In the genomic region with DNA sequence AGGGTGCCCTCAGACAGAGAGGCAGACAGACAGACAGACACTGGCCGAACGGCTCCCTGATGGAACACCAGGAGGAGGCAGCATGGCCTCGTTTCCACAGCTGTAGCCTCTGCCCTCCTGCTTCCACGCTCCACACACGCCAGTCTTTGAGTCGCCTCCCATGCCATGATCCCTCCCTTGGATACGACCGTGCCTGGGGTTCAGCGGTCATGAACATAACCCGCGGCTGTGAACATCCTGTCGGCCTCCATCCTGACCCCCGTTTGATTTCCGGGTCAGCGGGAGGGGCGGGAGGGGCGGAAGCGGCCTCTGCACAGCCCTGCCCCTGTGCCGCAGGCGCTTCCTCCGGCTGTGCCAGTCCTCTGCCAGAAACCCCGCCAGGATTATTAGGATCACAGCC, we compare ENCODE assay signal across 11 cellular contexts. TPM values are rescaled to one million over a fixed set of nuclear protein-coding genes. Genes with fewer than 3 reads are reported as not detected.
A peak's percentile ranks its signal among the peaks of the same experiment; 100 is the strongest.
DNase-seq lines count a peak whose midpoint lies in the region; ATAC-seq and TF ChIP-seq lines count a peak whose summit lies in the region.
"Had no signal": no experiment of that assay in that cellular context is flagged by ENCODE, and none has a peak within 500 bp of the region (broad histone marks: within the 10 kb centered on the region; RNA-seq: fewer than 3 reads in every experiment).

No MANE protein-coding gene starts in this region.

- H3K27ac ChIP-seq in heart left ventricle (peak overlapping the region in 2 of 12 donors; percentile 15 to 38), SK-N-SH (ENCODE audit: low read depth in 2 of 2, low read length in 1 of 2) (no peak overlapping the region), tibial artery (no peak overlapping the region)

- TF ChIP-seq POLR2A in heart left ventricle (IDR thresholded peaks at IDR 0.05) = no peak

- H3K36me3 ChIP-seq in heart left ventricle (no peaks in the 10 kb centered on the region), SK-N-SH (replicated peaks in 1 of 2; ENCODE audit: control insufficient read depth in 1 of 2, insufficient read depth in 2 of 2, low read length in 1 of 2) (no peaks in the 10 kb centered on the region), tibial artery (peaks cover 0 to 3% (median 0%) of the 10 kb centered on the region in 3 donors)

- H3K4me3 ChIP-seq in heart left ventricle (peak overlapping the region in 3 of 12 donors; percentile 6 to 32 (median 16)), SK-N-SH (ENCODE audit: low read depth in 2 of 2, low read length in 1 of 2) (peak overlapping the region; percentile 29 to 45; a peak in 3 of 4 replicates), tibial artery (no peak overlapping the region)
- H3K4me3 ChIP-seq: lung had no signal

- no peak overlapping the region for H3K9ac ChIP-seq in SK-N-SH

- no peak for TF ChIP-seq RAD21 in SK-N-SH (IDR thresholded peaks at IDR 0.05; ENCODE audit: low read length)

- peak in 2 of 5 donors; percentile 27 to 37 for DNase-seq in heart left ventricle
- DNase-seq in cardiac septum (ENCODE audit: low spot score) = no peak
- DNase-seq in SK-N-SH = peak; percentile 50
- DNase-seq in germinal center (ENCODE audit: low spot score) = peak; percentile 19
- no peak for DNase-seq in stimulated activated naive B cell treated with anti-CD40 and anti-IgM and Interleukin-4, amounts not matched to agents 10 μg/mL and 1 μg/mL and 100 μg/mL, for 72 hours
- DNase-seq in NCI-H1436 treated with DMSO at 0.1 percent for 48 hours (lab: John Stamatoyannopoulos, UW) = no peak
- no peak for DNase-seq in activated gamma-delta T cell treated with Interleukin-2 at 50 U/mL for 16 hours
- DNase-seq in tibial artery = no peak
- DNase-seq: activated CD4-positive, alpha-beta T cell treated with anti-CD3 and anti-CD28 coated beads for 4 hours; NCI-H2029 treated with DMSO at 0.1 percent for 48 hours had no signal

- TF ChIP-seq CTCF in heart left ventricle (IDR thresholded peaks at IDR 0.05) (no peak), SK-N-SH (IDR thresholded peaks at IDR 0.05) (no peak), tibial artery (IDR thresholded peaks at IDR 0.05) (no peak)

- peak overlapping the region; percentile 70 for H3K4me2 ChIP-seq in SK-N-SH

- H3K4me1 ChIP-seq in heart left ventricle (peaks cover 0 to 6% (median 0%) of the 10 kb centered on the region in 12 donors), SK-N-SH (ENCODE audit: control insufficient read depth in 1 of 2, insufficient read depth in 2 of 2, low read depth in 1 of 2, low read length in 1 of 2) (peaks cover 0 to 2% of the 10 kb centered on the region in 2 experiments; a peak in 1 of 4 replicates), tibial artery (no peaks in the 10 kb centered on the region)

- intact Hi-C loops in heart left ventricle (cut with DNase I) (no loop called here), cardiac septum (cut with DNase I) (no loop called here), tibial artery (cut with DNase I; ENCODE audit: low total_unique reads) (no loop called here)

- CTCF ChIA-PET in SK-N-SH (lab: Yijun Ruan, JAX) = no interaction called here

- no peaks in the 10 kb centered on the region for H3F3A ChIP-seq in SK-N-SH (replicated peaks; ENCODE audit: insufficient read depth)

- H3K9me3 Mint-ChIP-seq in stimulated activated naive B cell treated with anti-CD40 and anti-IgM and Interleukin-4, amounts not matched to agents 10 μg/mL and 1 μg/mL and 100 μg/mL, for 72 hours = peaks cover 0 to 5% of the 10 kb centered on the region in 2 donors

- H3K36me3 Mint-ChIP-seq in stimulated activated naive B cell treated with anti-CD40 and anti-IgM and Interleukin-4, amounts not matched to agents 10 μg/mL and 1 μg/mL and 100 μg/mL, for 72 hours = peaks cover 21 to 30% of the 10 kb centered on the region in 2 donors

- 0 out of 2 replicates have a peak, but pooled peaks cover 1% of the 10 kb centered on the region for H3K79me2 ChIP-seq in SK-N-SH (ENCODE audit: insufficient read depth)

- H3K4me3 Mint-ChIP-seq in stimulated activated naive B cell treated with anti-CD40 and anti-IgM and Interleukin-4, amounts not matched to agents 10 μg/mL and 1 μg/mL and 100 μg/mL, for 72 hours = peak overlapping the region; percentile 7 to 77

- no peak for TF ChIP-seq EP300 in SK-N-SH (IDR thresholded peaks at IDR 0.05; ENCODE audit: borderline replicate concordance in 1 of 2, low read depth in 1 of 2, low read length in 1 of 2)

- H2AFZ ChIP-seq in SK-N-SH (ENCODE audit: low read depth) = peak overlapping the region; percentile 53; the same call in 1 of the 2 replicates

- peaks cover 8 to 19% of the 10 kb centered on the region in 2 donors for H3K27me3 Mint-ChIP-seq in stimulated activated naive B cell treated with anti-CD40 and anti-IgM and Interleukin-4, amounts not matched to agents 10 μg/mL and 1 μg/mL and 100 μg/mL, for 72 hours

- H3K27ac Mint-ChIP-seq in stimulated activated naive B cell treated with anti-CD40 and anti-IgM and Interleukin-4, amounts not matched to agents 10 μg/mL and 1 μg/mL and 100 μg/mL, for 72 hours = no peak overlapping the region

- 53 to 75% (median 71%) methylated on average over 11 to 22 of the region's 22 CpGs for whole genome bisulfite sequencing in heart left ventricle, 4 donors
- 13% methylated on average over 8 of the region's 22 CpGs for WGBS in SK-N-SH (ENCODE audit: low lambda C conversion rate)

- no peaks in the 10 kb centered on the region for H3K27me3 ChIP-seq in heart left ventricle
- no peaks in the 10 kb centered on the region for H3K27me3 ChIP-seq in SK-N-SH (ENCODE audit: insufficient read depth)
- no peaks in the 10 kb centered on the region for H3K27me3 ChIP-seq in tibial artery

- peaks cover 2 to 6% of the 10 kb centered on the region in 2 donors for H3K4me1 Mint-ChIP-seq in stimulated activated naive B cell treated with anti-CD40 and anti-IgM and Interleukin-4, amounts not matched to agents 10 μg/mL and 1 μg/mL and 100 μg/mL, for 72 hours

- H4K20me1 ChIP-seq in SK-N-SH (ENCODE audit: insufficient read depth) = no peaks in the 10 kb centered on the region

- no peaks in the 10 kb centered on the region for H3K9me2 ChIP-seq in SK-N-SH

- no peaks in the 10 kb centered on the region for H3K9me3 ChIP-seq in heart left ventricle
- no peaks in the 10 kb centered on the region for H3K9me3 ChIP-seq in SK-N-SH
- no peaks in the 10 kb centered on the region for H3K9me3 ChIP-seq in tibial artery

- POLR2A ChIA-PET in SK-N-SH (lab: Yijun Ruan, JAX) = no interaction called here

- ATAC-seq in heart left ventricle = peak; percentile 45 to 87 (median 66)
- ATAC-seq in stimulated activated naive B cell treated with anti-CD40 and anti-IgM and Interleukin-4, amounts not matched to agents 10 μg/mL and 1 μg/mL and 100 μg/mL, for 72 hours (replicated peaks) = peak; percentile 46 to 48

TF ChIP-seq in SK-N-SH, 30 proteins besides CTCF, POLR2A, EP300 and RAD21:
- TF ChIP-seq, protein P1, sequence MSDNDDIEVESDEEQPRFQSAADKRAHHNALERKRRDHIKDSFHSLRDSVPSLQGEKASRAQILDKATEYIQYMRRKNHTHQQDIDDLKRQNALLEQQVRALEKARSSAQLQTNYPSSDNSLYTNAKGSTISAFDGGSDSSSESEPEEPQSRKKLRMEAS (IDR thresholded peaks at IDR 0.05; ENCODE audit: low read depth) = peak; percentile 74
- TF ChIP-seq JUND (IDR thresholded peaks at IDR 0.05) = no peak
- peak; percentile 81 for TF ChIP-seq GABPA (IDR thresholded peaks at IDR 0.05; ENCODE audit: low read depth)
- no peak for TF ChIP-seq FOXJ3 (CRISPR knock-in tag; IDR thresholded peaks at IDR 0.05)
- TF ChIP-seq GATA2 (CRISPR knock-in tag; IDR thresholded peaks at IDR 0.05) = no peak
- TF ChIP-seq, protein P2, sequence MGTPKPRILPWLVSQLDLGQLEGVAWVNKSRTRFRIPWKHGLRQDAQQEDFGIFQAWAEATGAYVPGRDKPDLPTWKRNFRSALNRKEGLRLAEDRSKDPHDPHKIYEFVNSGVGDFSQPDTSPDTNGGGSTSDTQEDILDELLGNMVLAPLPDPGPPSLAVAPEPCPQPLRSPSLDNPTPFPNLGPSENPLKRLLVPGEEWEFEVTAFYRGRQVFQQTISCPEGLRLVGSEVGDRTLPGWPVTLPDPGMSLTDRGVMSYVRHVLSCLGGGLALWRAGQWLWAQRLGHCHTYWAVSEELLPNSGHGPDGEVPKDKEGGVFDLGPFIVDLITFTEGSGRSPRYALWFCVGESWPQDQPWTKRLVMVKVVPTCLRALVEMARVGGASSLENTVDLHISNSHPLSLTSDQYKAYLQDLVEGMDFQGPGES (IDR thresholded peaks at IDR 0.05; ENCODE audit: low read depth, low read length) = no peak
- no peak for TF ChIP-seq NFIC (IDR thresholded peaks at IDR 0.05; ENCODE audit: borderline replicate concordance)
- peak; percentile 67 for TF ChIP-seq ELF1 (IDR thresholded peaks at IDR 0.05)
- no peak for TF ChIP-seq MXI1 (IDR thresholded peaks at IDR 0.05; ENCODE audit: low read depth, low read length)
- 0 out of 2 replicates have a peak, but pooled peaks have one; percentile 23 for TF ChIP-seq YY1 (IDR thresholded peaks at IDR 0.05; ENCODE audit: low read depth)

RNA-seq across cellular contexts. Expression of gene GP6, which starts 23.4 kb away (rescaled TPM):
- total RNA-seq in heart left ventricle (1 to 10 TPM in 1 of 9 donors, under 1 TPM in 7, not detected in 1; 0.24 to 1.7 (median 0.51) TPM), cardiac septum (0.65 TPM)
- polyA plus RNA-seq in heart left ventricle (under 1 TPM; 0.65 to 0.88 TPM), SK-N-SH (2012; rRNA removed) (0.12 and 0.24 TPM in 2 replicates)
- polyA plus RNA-seq in SK-N-SH (2012; cell fraction: cytosol; rRNA removed) = 0.05 and 0.07 TPM in 2 replicates
- polyA plus RNA-seq in SK-N-SH (2012; cell fraction: nucleus; rRNA removed) = 0.55 and 1.4 TPM in 2 replicates

RNA-seq across cellular contexts. Expression of gene RDH13, which starts 48.2 kb away (rescaled TPM):
- total RNA-seq in heart left ventricle (10 to 100 TPM; 29.3 to 60.7 (median 43.0) TPM), cardiac septum (43.4 TPM)
- polyA plus RNA-seq in heart left ventricle (10 to 100 TPM; 34.6 to 37.9 TPM), SK-N-SH (2012; rRNA removed) (8.9 and 9.6 TPM in 2 replicates)
- 3.9 and 5.9 TPM in 2 replicates for polyA plus RNA-seq in SK-N-SH (2012; cell fraction: cytosol; rRNA removed)
- polyA plus RNA-seq in SK-N-SH (2012; cell fraction: nucleus; rRNA removed) = 26.8 TPM in 2 replicates

RNA-seq across cellular contexts. Expression of gene NLRP2, which starts 48.5 kb away (rescaled TPM):
- total RNA-seq in heart left ventricle = 1 to 10 TPM in 1 of 9 donors, under 1 TPM in 4, not detected in 4; 0.12 to 5.5 (median 0.79) TPM
- polyA plus RNA-seq in heart left ventricle = under 1 TPM in 1 of 2 donors, not detected in 1; 0.07 TPM
- total RNA-seq in cardiac septum = 0.86 TPM
- polyA plus RNA-seq in SK-N-SH (2012; rRNA removed) = 0.08 and 0.15 TPM in 2 replicates
- polyA plus RNA-seq in SK-N-SH (2012; cell fraction: cytosol; rRNA removed) = 0.05 and 0.26 TPM in 2 replicates
- polyA plus RNA-seq in SK-N-SH (2012; cell fraction: nucleus; rRNA removed) = 0.19 and 0.23 TPM in 2 replicates

Comparison
In these comparisons a context has a peak if more than half of its experiments do, and no peak if none do; other contexts are left out.
1. DNase-seq: peak in SK-N-SH (single experiment) and germinal center (single experiment); none in cardiac septum (single experiment), stimulated activated naive B cell treated with anti-CD40 and anti-IgM and Interleukin-4, amounts not matched to agents 10 μg/mL and 1 μg/mL and 100 μg/mL, for 72 hours (single experiment), NCI-H1436 treated with DMSO at 0.1 percent for 48 hours (single experiment), activated gamma-delta T cell treated with Interleukin-2 at 50 U/mL for 16 hours (single experiment) and tibial artery (0 of 2).
2. H3K4me3 ChIP-seq: peak in SK-N-SH (2 of 2); none in tibial artery (0 of 2).